25 cellular contexts compared by ENCODE assay signal in genomic region chr14:56224179-56224578, GRCh38.
DNase-seq lines count a peak whose midpoint lies in the region; ATAC-seq and TF ChIP-seq lines count a peak whose summit lies in the region.
"Had no signal": no experiment of that assay in that cellular context is flagged by ENCODE, and none has a peak within 500 bp of the region (broad histone marks: within the 10 kb centered on the region; RNA-seq: fewer than 3 reads in every experiment).

No MANE protein-coding gene starts in this region.

- in situ Hi-C loops in Caki2 (cut with HindIII; ENCODE audit: low pct_unique_long_range_greater_than_20kb, low sequenced_read_pairs): no loop called here
- in situ Hi-C loops in astrocyte of the cerebellum (cut with HindIII; ENCODE audit: low sequenced_read_pairs): no loop called here

- no peak for ATAC-seq in left colon
- ATAC-seq: left lobe of liver; Right ventricle myocardium inferior; stimulated activated effector memory CD8-positive, alpha-beta T cell treated with anti-CD3 and anti-CD28 coated beads, Interleukin-12 subunit alpha, Interleukin-12 subunit beta, amount 100 ng/mL, for 72 hours had no signal

- no peaks in the 10 kb centered on the region; the same call in 1 of the 2 replicates for H3K27me3 Mint-ChIP-seq in HFFc6 (ENCODE audit: insufficient read depth)
- H3K27me3 Mint-ChIP-seq in nephron (ENCODE audit: low read depth): no peaks in the 10 kb centered on the region
- H3K27me3 Mint-ChIP-seq: activated CD4-positive, alpha-beta memory T cell treated with anti-CD3 and anti-CD28 coated beads for 36 hours; activated naive CD8-positive, alpha-beta T cell treated with anti-CD3 and anti-CD28 coated beads for 36 hours had no signal

- H3K36me3 Mint-ChIP-seq in HFFc6 (ENCODE audit: low read depth) (no peaks in the 10 kb centered on the region), nephron (ENCODE audit: low read depth) (peaks cover 14% of the 10 kb centered on the region)
- H3K36me3 Mint-ChIP-seq: stimulated activated effector memory CD8-positive, alpha-beta T cell treated with anti-CD3 and anti-CD28 coated beads, Interleukin-12 subunit alpha, Interleukin-12 subunit beta, amount 100 ng/mL, for 72 hours had no signal

- H3K27ac Mint-ChIP-seq in HFFc6 (no peak overlapping the region), nephron (peak overlapping the region; percentile 70 to 98 (median 89))
- H3K27ac Mint-ChIP-seq: activated CD4-positive, alpha-beta memory T cell treated with anti-CD3 and anti-CD28 coated beads for 36 hours; activated naive CD8-positive, alpha-beta T cell treated with anti-CD3 and anti-CD28 coated beads for 36 hours; activated T-helper 2 cell treated with anti-CD3 and anti-CD28 coated beads, Interferon-gamma antibody, Interleukin-2, Interleukin-4, amounts not matched to agents 10 μg/mL and 5 μg/mL and 100 μg/mL, durations not matched to agents 14 hours and 24 hours and 36 hours; stimulated activated effector memory CD8-positive, alpha-beta T cell treated with anti-CD3 and anti-CD28 coated beads, Interleukin-12 subunit alpha, Interleukin-12 subunit beta, amount 100 ng/mL, for 72 hours had no signal

- intact Hi-C loops in left colon (cut with DNase I, micrococcal nuclease): no loop called here

- H3K4me3 ChIP-seq in astrocyte of the cerebellum (ENCODE audit: low read depth, low read length): no peak overlapping the region
- H3K4me3 ChIP-seq: ascending aorta, dorsolateral prefrontal cortex, GM23248, skin epidermis had no signal

- H3K4me1 Mint-ChIP-seq in HFFc6 (ENCODE audit: low read depth) (no peaks in the 10 kb centered on the region), nephron (peaks cover 33% of the 10 kb centered on the region)
- H3K4me1 Mint-ChIP-seq: stimulated activated effector memory CD8-positive, alpha-beta T cell treated with anti-CD3 and anti-CD28 coated beads, Interleukin-12 subunit alpha, Interleukin-12 subunit beta, amount 100 ng/mL, for 72 hours had no signal

- H3K9me3 Mint-ChIP-seq in HFFc6 (no peaks in the 10 kb centered on the region), nephron (peaks cover 8% of the 10 kb centered on the region)
- H3K9me3 Mint-ChIP-seq: activated CD4-positive, alpha-beta memory T cell treated with anti-CD3 and anti-CD28 coated beads for 36 hours; activated naive CD8-positive, alpha-beta T cell treated with anti-CD3 and anti-CD28 coated beads for 36 hours; activated T-helper 2 cell treated with anti-CD3 and anti-CD28 coated beads, Interferon-gamma antibody, Interleukin-2, Interleukin-4, amounts not matched to agents 10 μg/mL and 5 μg/mL and 100 μg/mL, durations not matched to agents 14 hours and 24 hours and 36 hours; stimulated activated effector memory CD8-positive, alpha-beta T cell treated with anti-CD3 and anti-CD28 coated beads, Interleukin-12 subunit alpha, Interleukin-12 subunit beta, amount 100 ng/mL, for 72 hours had no signal

- TF ChIP-seq CTCF in HFFc6 (IDR thresholded peaks at IDR 0.05) (peak; percentile 18; the same call in 1 of the 2 replicates), astrocyte of the cerebellum (IDR thresholded peaks at IDR 0.05; ENCODE audit: low read depth, low read length, missing control alignments) (peak; percentile 9), nephron (IDR thresholded peaks at IDR 0.05; ENCODE audit: unreplicated experiment in 3 of 3) (peak in 1 of 3 experiments; percentile 40)

- no peak overlapping the region for H3K4me3 Mint-ChIP-seq in HFFc6
- H3K4me3 Mint-ChIP-seq in nephron: no peak overlapping the region
- H3K4me3 Mint-ChIP-seq: activated CD4-positive, alpha-beta memory T cell treated with anti-CD3 and anti-CD28 coated beads for 36 hours; activated naive CD8-positive, alpha-beta T cell treated with anti-CD3 and anti-CD28 coated beads for 36 hours; stimulated activated effector memory CD8-positive, alpha-beta T cell treated with anti-CD3 and anti-CD28 coated beads, Interleukin-12 subunit alpha, Interleukin-12 subunit beta, amount 100 ng/mL, for 72 hours had no signal

- peak; percentile 51 for DNase-seq in Caki2 (ENCODE audit: low read depth)
- DNase-seq in HFFc6: no peak
- no peak for DNase-seq in astrocyte of the cerebellum (ENCODE audit: low read depth)
- DNase-seq in NCI-H526 treated with DMSO at 0.1 percent for 48 hours (lab: John Stamatoyannopoulos, UW): no peak
- no peak for DNase-seq in left colon
- DNase-seq in stimulated activated naive CD4-positive, alpha-beta T cell (lab: John Stamatoyannopoulos, UW): no peak
- DNase-seq: activated CD4-positive, alpha-beta memory T cell treated with anti-CD3 and anti-CD28 coated beads for 36 hours; activated CD4-positive, CD25-positive, alpha-beta regulatory T cell; activated CD8-positive, alpha-beta memory T cell treated with anti-CD3 and anti-CD28 coated beads, Interleukin-2, amount 50 U/mL, for 48 hours; activated naive CD8-positive, alpha-beta T cell treated with anti-CD3 and anti-CD28 coated beads for 36 hours; central memory CD4-positive, alpha-beta T cell; dorsolateral prefrontal cortex; GM23248; head of caudate nucleus; mesenchymal stem cell; MM.1S; NCI-H1436; NCI-H774 had no signal
